ENCODE assay signal across 30 cellular contexts in the genomic region with DNA sequence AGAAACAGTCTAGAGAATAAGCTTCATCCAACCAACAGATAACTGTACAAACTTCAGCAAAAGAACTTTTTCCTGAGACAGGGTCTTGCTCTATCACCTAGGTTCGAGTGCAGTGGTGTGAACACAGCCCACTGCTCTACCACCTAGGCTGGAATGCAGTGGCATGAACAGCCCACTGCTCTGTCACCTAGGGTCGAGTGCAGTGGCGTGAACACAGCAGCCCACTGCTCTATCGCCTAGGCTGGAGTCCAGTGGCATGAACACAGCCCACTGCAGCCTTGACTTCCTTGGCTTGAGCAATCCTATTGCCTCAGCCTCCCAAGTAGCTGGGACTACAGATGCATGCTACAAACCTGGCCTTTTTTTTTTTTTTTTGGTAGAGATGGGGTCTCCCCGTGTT.
"Had no signal": no experiment of that assay in that cellular context is flagged by ENCODE, and none has a peak within 500 bp of the region (broad histone marks: within the 10 kb centered on the region; RNA-seq: fewer than 3 reads in every experiment).

No MANE protein-coding gene starts in this region.

- H3K9me3 ChIP-seq: gastroesophageal sphincter, neutrophil, right lobe of liver, vagina had no signal

- H3K36me3 ChIP-seq: brain microvascular endothelial cell, right lobe of liver had no signal

- FAIRE-seq: astrocyte had no signal

- H3K4me3 ChIP-seq: coronary artery, dorsolateral prefrontal cortex, gastroesophageal sphincter, right lobe of liver, vagina had no signal

- H3K27me3 Mint-ChIP-seq: activated CD4-positive, alpha-beta memory T cell treated with anti-CD3 and anti-CD28 coated beads for 36 hours; activated naive CD8-positive, alpha-beta T cell treated with anti-CD3 and anti-CD28 coated beads, Interleukin-2, amount 10 ng/mL, durations not matched to agents 7 days and 5 days; stimulated activated naive CD8-positive, alpha-beta T cell treated with anti-CD3 and anti-CD28 coated beads, Interleukin-15, amount 100 ng/mL, for 72 hours; type B pancreatic cell had no signal

- H3K9me3 Mint-ChIP-seq: activated CD4-positive, alpha-beta memory T cell treated with anti-CD3 and anti-CD28 coated beads for 36 hours; activated naive CD8-positive, alpha-beta T cell treated with anti-CD3 and anti-CD28 coated beads, Interleukin-2, amount 10 ng/mL, durations not matched to agents 7 days and 5 days; activated T-helper 2 cell treated with anti-CD3 and anti-CD28 coated beads, Interferon-gamma antibody, Interleukin-2, Interleukin-4, amounts not matched to agents 10 μg/mL and 5 μg/mL and 100 μg/mL, durations not matched to agents 14 hours and 24 hours and 36 hours; immature natural killer cell; nephron; stimulated activated effector memory CD8-positive, alpha-beta T cell treated with anti-CD3 and anti-CD28 coated beads, Interleukin-12 subunit alpha, Interleukin-12 subunit beta, amount 100 ng/mL, for 72 hours; stimulated activated naive CD8-positive, alpha-beta T cell treated with anti-CD3 and anti-CD28 coated beads, Interleukin-15, amount 100 ng/mL, for 72 hours; type B pancreatic cell had no signal

- H3K4me1 ChIP-seq: gastroesophageal sphincter, vagina had no signal

- H3K4me3 Mint-ChIP-seq: activated CD4-positive, alpha-beta memory T cell treated with anti-CD3 and anti-CD28 coated beads for 36 hours; activated naive CD8-positive, alpha-beta T cell treated with anti-CD3 and anti-CD28 coated beads, Interleukin-2, amount 10 ng/mL, durations not matched to agents 7 days and 5 days; immature natural killer cell; nephron; stimulated activated effector memory CD8-positive, alpha-beta T cell treated with anti-CD3 and anti-CD28 coated beads, Interleukin-12 subunit alpha, Interleukin-12 subunit beta, amount 100 ng/mL, for 72 hours; stimulated activated naive CD8-positive, alpha-beta T cell treated with anti-CD3 and anti-CD28 coated beads, Interleukin-15, amount 100 ng/mL, for 72 hours; type B pancreatic cell had no signal

- DNase-seq: activated CD4-positive, alpha-beta memory T cell treated with anti-CD3 and anti-CD28 coated beads for 36 hours; activated CD4-positive, alpha-beta T cell treated with anti-CD3 and anti-CD28 coated beads for 4 hours; activated CD8-positive, alpha-beta memory T cell treated with anti-CD3 and anti-CD28 coated beads, Interleukin-2, amount 50 U/mL, for 4 hours; activated naive CD8-positive, alpha-beta T cell treated with anti-CD3 and anti-CD28 coated beads, Interleukin-2, amount 10 ng/mL, durations not matched to agents 7 days and 5 days; activated T-cell treated with anti-CD3 and anti-CD28 coated beads, Interleukin-2, amount 50 U/mL, for 1 hour; amniotic stem cell; brain microvascular endothelial cell; dorsolateral prefrontal cortex; effector memory CD4-positive, alpha-beta T cell; head of caudate nucleus; hippocampal formation; immature natural killer cell; kidney; left colon; mammary epithelial cell; right lobe of liver; stimulated activated CD4-positive, alpha-beta T cell treated with anti-CD3 and anti-CD28 coated beads, Interleukin-12 subunit alpha, Interleukin-12 subunit beta, amount 100 ng/mL, for 4 hours; stimulated activated CD4-positive, alpha-beta T cell treated with anti-CD3 and anti-CD28 coated beads, Interleukin-4, amount 100 ng/mL, for 24 hours; stimulated activated naive CD8-positive, alpha-beta T cell treated with anti-CD3 and anti-CD28 coated beads, Interleukin-15, amount 100 ng/mL, for 72 hours; substantia nigra had no signal

- H3K27me3 ChIP-seq: brain microvascular endothelial cell, dorsolateral prefrontal cortex, gastroesophageal sphincter, neutrophil, right lobe of liver, vagina had no signal

- ATAC-seq: gastroesophageal sphincter; left colon; stimulated activated effector memory CD8-positive, alpha-beta T cell treated with anti-CD3 and anti-CD28 coated beads, Interleukin-12 subunit alpha, Interleukin-12 subunit beta, amount 100 ng/mL, for 72 hours; stimulated activated naive CD8-positive, alpha-beta T cell treated with anti-CD3 and anti-CD28 coated beads, Interleukin-15, amount 100 ng/mL, for 72 hours had no signal

- H3K27ac ChIP-seq: brain microvascular endothelial cell, coronary artery, dorsolateral prefrontal cortex, gastroesophageal sphincter, neutrophil, right lobe of liver, vagina, VCaP had no signal

- H3K27ac Mint-ChIP-seq: activated CD4-positive, alpha-beta memory T cell treated with anti-CD3 and anti-CD28 coated beads for 36 hours; activated naive CD8-positive, alpha-beta T cell treated with anti-CD3 and anti-CD28 coated beads, Interleukin-2, amount 10 ng/mL, durations not matched to agents 7 days and 5 days; nephron; stimulated activated naive CD8-positive, alpha-beta T cell treated with anti-CD3 and anti-CD28 coated beads, Interleukin-15, amount 100 ng/mL, for 72 hours; type B pancreatic cell had no signal
